1 cellular context compared by ENCODE assay signal in the genomic region with DNA sequence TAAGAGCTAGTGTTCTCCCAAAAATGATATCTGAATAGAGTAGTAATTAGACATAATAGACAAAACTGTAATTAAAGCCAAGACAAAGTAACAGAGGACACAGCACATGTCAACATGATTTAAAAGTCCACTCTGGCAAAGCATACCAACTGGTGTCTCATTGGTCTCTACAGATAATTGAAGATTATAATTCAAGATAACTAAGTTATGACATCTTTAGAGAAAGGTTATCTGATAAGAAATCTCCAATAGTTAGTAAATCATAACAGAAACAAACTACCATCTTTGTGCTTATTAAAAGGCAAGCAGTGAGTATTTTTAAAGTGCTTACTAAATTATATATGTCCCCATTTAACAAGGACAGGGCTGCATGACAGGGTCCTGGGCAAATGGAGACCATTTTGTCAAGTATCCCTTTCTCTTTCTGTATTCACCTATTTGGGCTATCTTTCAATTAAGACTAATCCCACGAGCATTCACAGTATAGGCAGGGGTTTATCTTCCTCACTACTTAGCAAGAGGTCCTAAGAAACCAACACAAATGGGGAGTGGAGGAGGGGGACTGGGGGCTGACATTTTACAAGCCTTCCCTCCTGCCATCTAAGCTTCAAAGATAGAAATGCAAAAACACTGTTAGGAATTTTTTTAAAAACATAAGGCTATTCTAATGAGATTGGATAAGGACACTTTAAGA.
A peak's percentile ranks its signal among the peaks of the same experiment; 100 is the strongest.
TF ChIP-seq lines count a peak whose summit lies in the region.

No MANE protein-coding gene starts in this region.

TF ChIP-seq in SK-N-SH, 30 proteins besides CTCF, POLR2A, EP300 and RAD21 (continued from another document):
- TF ChIP-seq, protein P1, sequence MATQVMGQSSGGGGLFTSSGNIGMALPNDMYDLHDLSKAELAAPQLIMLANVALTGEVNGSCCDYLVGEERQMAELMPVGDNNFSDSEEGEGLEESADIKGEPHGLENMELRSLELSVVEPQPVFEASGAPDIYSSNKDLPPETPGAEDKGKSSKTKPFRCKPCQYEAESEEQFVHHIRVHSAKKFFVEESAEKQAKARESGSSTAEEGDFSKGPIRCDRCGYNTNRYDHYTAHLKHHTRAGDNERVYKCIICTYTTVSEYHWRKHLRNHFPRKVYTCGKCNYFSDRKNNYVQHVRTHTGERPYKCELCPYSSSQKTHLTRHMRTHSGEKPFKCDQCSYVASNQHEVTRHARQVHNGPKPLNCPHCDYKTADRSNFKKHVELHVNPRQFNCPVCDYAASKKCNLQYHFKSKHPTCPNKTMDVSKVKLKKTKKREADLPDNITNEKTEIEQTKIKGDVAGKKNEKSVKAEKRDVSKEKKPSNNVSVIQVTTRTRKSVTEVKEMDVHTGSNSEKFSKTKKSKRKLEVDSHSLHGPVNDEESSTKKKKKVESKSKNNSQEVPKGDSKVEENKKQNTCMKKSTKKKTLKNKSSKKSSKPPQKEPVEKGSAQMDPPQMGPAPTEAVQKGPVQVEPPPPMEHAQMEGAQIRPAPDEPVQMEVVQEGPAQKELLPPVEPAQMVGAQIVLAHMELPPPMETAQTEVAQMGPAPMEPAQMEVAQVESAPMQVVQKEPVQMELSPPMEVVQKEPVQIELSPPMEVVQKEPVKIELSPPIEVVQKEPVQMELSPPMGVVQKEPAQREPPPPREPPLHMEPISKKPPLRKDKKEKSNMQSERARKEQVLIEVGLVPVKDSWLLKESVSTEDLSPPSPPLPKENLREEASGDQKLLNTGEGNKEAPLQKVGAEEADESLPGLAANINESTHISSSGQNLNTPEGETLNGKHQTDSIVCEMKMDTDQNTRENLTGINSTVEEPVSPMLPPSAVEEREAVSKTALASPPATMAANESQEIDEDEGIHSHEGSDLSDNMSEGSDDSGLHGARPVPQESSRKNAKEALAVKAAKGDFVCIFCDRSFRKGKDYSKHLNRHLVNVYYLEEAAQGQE (IDR thresholded peaks at IDR 0.05; ENCODE audit: low read depth, low read length) = no peak
- TF ChIP-seq GATA2 (CRISPR knock-in tag; IDR thresholded peaks at IDR 0.05) = peak; percentile 27; the same call in 1 of the 2 replicates
- no peak for TF ChIP-seq TEAD4 (IDR thresholded peaks at IDR 0.05; ENCODE audit: borderline replicate concordance, insufficient read depth)
- no peak for TF ChIP-seq USF2 (IDR thresholded peaks at IDR 0.05; ENCODE audit: borderline replicate concordance, low read depth, low read length)
- no peak for TF ChIP-seq RCOR1 (IDR thresholded peaks at IDR 0.05; ENCODE audit: low read length)
- no peak for TF ChIP-seq MXI1 (IDR thresholded peaks at IDR 0.05; ENCODE audit: low read depth, low read length)
- TF ChIP-seq PBX3 (IDR thresholded peaks at IDR 0.05) = peak; percentile 37; the same call in 1 of the 2 replicates
- no peak for TF ChIP-seq FOSL2 (IDR thresholded peaks at IDR 0.05; ENCODE audit: borderline replicate concordance, low read depth)
